ENCODE assay signal across 8 cellular contexts in genomic region chr12:25195056-25195971, GRCh38.
DNase-seq lines count a peak whose midpoint lies in the region; ATAC-seq and TF ChIP-seq lines count a peak whose summit lies in the region.

Gene DNAI7, minus strand, starts transcription at chr12:25195160. Its CDS starts 82 bp downstream, at chr12:25195078.
Gene ETFRF1, plus strand, starts transcription at chr12:25195237. Its CDS starts 8,720 bp downstream, at chr12:25203957.

- ATAC-seq in HG03378 (IDR thresholded peaks at IDR 0.05; ENCODE audit: unreplicated experiment), result peak; percentile 85

- peak; percentile 80 for TF ChIP-seq POLR2A in GM19099 (IDR thresholded peaks at IDR 0.05; ENCODE audit: extremely low read depth, insufficient read length, low read depth)

- peak; percentile 96 to 97 for DNase-seq in AML-193 (lab: John Stamatoyannopoulos, UW)
- peak; percentile 83 for DNase-seq in NCI-H446 treated with DMSO at 0.1 percent for 48 hours (lab: John Stamatoyannopoulos, UW)
- DNase-seq in activated CD4-positive, CD25-positive, alpha-beta regulatory T cell treated with anti-CD3 and anti-CD28 coated beads, Interleukin-2, amount 50 U/mL, for 72 hours, result peak; percentile 98
- DNase-seq in cerebellar nuclear complex (lab: John Stamatoyannopoulos, UW), result peak; percentile 42 to 76
- DNase-seq in islet precursor cell, result peak; percentile 99
- DNase-seq in stimulated activated CD4-positive, alpha-beta T cell treated with anti-CD3 and anti-CD28 coated beads, Interleukin-12 subunit alpha, Interleukin-12 subunit beta, amount 100 ng/mL, for 4 hours, result peak; percentile 96

Comparison
In these comparisons a context has a peak if more than half of its experiments do, and no peak if none do; other contexts are left out.
1. Peak in every context shown above with its lines: DNase-seq and ATAC-seq.